8 cellular contexts compared by ENCODE assay signal in the genomic region with DNA sequence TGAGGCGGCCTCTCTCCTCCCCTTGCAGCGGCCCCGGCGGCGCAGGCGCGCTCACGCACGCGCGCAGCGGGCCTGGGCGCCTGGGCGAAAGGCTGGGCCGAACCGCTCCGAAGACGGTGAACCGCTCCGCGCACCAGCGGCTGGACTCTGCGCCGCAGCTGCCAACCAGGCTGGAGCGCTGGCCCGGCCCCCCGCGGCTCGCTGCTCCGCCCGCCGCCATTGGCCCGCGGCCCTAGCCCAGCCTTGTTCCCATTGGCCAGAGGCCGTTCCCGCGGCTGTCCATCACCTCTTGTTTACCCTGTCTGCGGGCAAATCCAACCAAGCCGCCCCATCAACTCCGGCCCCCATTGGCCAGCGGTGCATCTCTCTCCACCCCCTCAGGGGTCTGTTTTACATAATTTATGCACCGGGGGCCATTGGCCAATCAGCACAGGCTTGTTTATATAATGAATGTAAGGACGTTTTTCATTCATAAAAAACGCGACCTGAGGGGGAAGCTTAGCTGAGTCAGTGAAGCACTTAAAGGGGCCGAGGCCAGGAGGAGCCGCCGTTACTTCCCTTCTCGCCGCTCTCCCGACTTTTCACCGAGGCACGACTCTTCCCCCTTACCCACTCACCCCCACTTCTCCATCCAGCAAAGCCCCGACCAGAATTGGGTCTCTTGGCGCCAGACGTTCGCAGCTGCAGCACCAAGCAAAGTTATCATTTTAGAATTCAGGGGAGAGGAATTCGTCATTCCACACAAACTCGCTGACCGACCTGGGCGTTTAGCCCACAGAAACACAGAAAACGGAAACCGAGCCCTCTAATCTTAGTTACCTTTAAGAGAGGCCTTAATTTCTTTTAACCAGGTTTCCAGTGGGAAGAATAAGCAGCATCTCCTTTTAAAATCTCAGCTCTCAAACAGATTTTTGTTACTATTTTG. TPM values are rescaled to one million over a fixed set of nuclear protein-coding genes. Genes with fewer than 3 reads are reported as not detected.
DNase-seq lines count a peak whose midpoint lies in the region; ATAC-seq and TF ChIP-seq lines count a peak whose summit lies in the region.

ETV5 (minus strand) TSS at position 149 of the 925 bp plus-strand sequence. CDS start 3,221 bp downstream, outside the sequence.

- peaks cover 10 to 12% of the 10 kb centered on the region in 2 donors for H3K36me3 Mint-ChIP-seq in CD14-positive monocyte

- no peak for TF ChIP-seq CTCF in CD14-positive monocyte (IDR thresholded peaks at IDR 0.05)

- H3K9me3 Mint-ChIP-seq in CD14-positive monocyte = peaks cover 0 to 18% (median 8%) of the 10 kb centered on the region in 7 donors

- peak within 1 kb of the TSS; percentile 89 to 97 for H3K4me3 Mint-ChIP-seq in CD14-positive monocyte

- peak within 1 kb of the TSS in 5 of 7 donors; percentile 44 to 89 (median 75) for H3K27ac Mint-ChIP-seq in CD14-positive monocyte

- ATAC-seq in GM19395 (IDR thresholded peaks at IDR 0.05; ENCODE audit: unreplicated experiment) = peak; percentile 95
- peak; percentile 94 for ATAC-seq in HG03558 (IDR thresholded peaks at IDR 0.05; ENCODE audit: extremely low read depth, unreplicated experiment)
- ATAC-seq in left lobe of liver = peak; percentile 91

- DNase-seq in CD14-positive monocyte (ENCODE audit: low spot score) = peak; percentile 99
- peak; percentile 85 for DNase-seq in NCI-H748 treated with DMSO at 0.1 percent for 48 hours (lab: John Stamatoyannopoulos, UW)
- DNase-seq in activated CD4-positive, alpha-beta T cell treated with anti-CD3 and anti-CD28 coated beads, Interleukin-2, amount 50 U/mL, for 48 hours = peak; percentile 91 to 93
- DNase-seq in dermis blood vessel endothelial cell = peak; percentile 99
- peak; percentile 100 for DNase-seq in left lobe of liver (ENCODE audit: low spot score)
- peak; percentile 92 to 93 for DNase-seq in stimulated activated CD4-positive, alpha-beta T cell treated with anti-CD3 and anti-CD28 coated beads, Interleukin-2, amount 100 ng/mL, for 24 hours

- peaks cover 45% of the 10 kb centered on the region for H3K4me1 Mint-ChIP-seq in CD14-positive monocyte

- H3K27me3 Mint-ChIP-seq in CD14-positive monocyte (ENCODE audit: low read depth in 3 of 3) = peaks cover 75 to 87% (median 78%) of the 10 kb centered on the region in 3 donors

- intact Hi-C loops in CD14-positive monocyte (cut with micrococcal nuclease) = loop anchor here (5.0 to 10.0 kb wide), 3 partner anchors 43 to 236 kb away; partner anchors contain the start of gene TRA2B (in 1 of the 2)

RNA-seq across cellular contexts. Expression of gene ETV5, which starts in this region (rescaled TPM):
- 1 to 10 TPM in 1 of 2 donors, under 1 TPM in 1; 0.07 to 1.2 TPM for polyA plus RNA-seq in CD14-positive monocyte
- total RNA-seq in dermis blood vessel endothelial cell (14.1 and 38.6 TPM in 2 replicates), left lobe of liver (7.0 TPM)

Comparison
In these comparisons a context has a peak if more than half of its experiments do, and no peak if none do; other contexts are left out.
1. Peak in every context shown above with its lines: DNase-seq and ATAC-seq.